In the genomic region with DNA sequence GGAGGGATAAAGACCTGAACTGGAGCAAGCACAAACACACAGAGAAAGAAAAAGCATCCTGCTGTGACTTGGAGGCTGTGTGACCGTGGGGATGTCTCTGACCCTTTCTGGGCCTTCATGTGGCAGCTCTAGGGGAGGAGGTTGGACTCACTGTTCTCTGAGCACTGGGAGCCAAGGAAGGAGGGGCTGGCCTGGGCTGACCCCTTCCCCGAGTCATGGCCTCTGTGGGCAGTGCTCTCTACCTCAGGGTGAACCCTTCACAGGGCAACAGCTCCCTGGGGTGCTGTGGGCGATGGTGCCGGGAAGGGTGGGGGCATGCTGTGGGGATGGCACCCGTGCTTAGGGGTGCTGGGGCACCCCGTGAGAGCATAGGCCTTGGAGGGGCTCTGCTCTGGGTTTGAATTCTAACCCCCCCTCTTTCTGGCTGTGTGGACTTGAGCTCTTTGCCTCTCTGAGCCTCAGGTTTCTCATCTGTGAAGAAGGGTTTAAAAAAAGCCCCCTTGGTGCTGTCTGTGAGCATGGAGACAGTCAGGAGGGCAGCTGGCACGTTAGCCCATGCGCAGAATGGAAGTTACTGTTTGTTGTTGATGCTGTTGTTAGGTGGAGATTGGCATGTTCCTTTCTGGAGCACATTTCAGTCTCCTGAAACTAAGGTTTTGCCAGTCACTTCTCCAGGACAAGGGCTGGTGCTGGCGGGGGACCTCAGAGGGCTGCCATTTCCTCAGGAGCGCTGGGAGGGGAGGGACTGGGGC, we compare ENCODE assay signal across 16 cellular contexts. TPM values are rescaled to one million over a fixed set of nuclear protein-coding genes. Genes with fewer than 3 reads are reported as not detected.
A peak's percentile ranks its signal among the peaks of the same experiment; 100 is the strongest.
DNase-seq lines count a peak whose midpoint lies in the region; ATAC-seq and TF ChIP-seq lines count a peak whose summit lies in the region.
"Had no signal": no experiment of that assay in that cellular context is flagged by ENCODE, and none has a peak within 500 bp of the region (broad histone marks: within the 10 kb centered on the region; RNA-seq: fewer than 3 reads in every experiment).

No MANE protein-coding gene starts in this region.

- H3K79me1 ChIP-seq in trophoblast cell (ENCODE audit: low read length), result no peaks in the 10 kb centered on the region

- H3K4me1 ChIP-seq in hepatocyte (ENCODE audit: insufficient read depth) (peaks cover 16% of the 10 kb centered on the region), trophoblast cell (ENCODE audit: control insufficient read depth in 1 of 2, insufficient read depth in 2 of 2, low read length in 2 of 2) (peaks cover 2 to 3% of the 10 kb centered on the region in 2 experiments)

- WGBS in hepatocyte (ENCODE audit: low lambda C conversion rate, missing lambda C conversion rate), result 87% methylated on average over 8 of the region's 10 CpGs
- no CpG with 5 or more reads among the region's 10 CpGs for whole genome bisulfite sequencing in trophoblast cell (ENCODE audit: extremely low coverage, insufficient coverage, insufficient read length)

- H2AK5ac ChIP-seq in trophoblast cell (ENCODE audit: low read length), result no peak overlapping the region

- no peak overlapping the region for H3K14ac ChIP-seq in trophoblast cell (ENCODE audit: low read length)

- H3K4me2 ChIP-seq in hepatocyte, result peak overlapping the region; percentile 64
- no peak overlapping the region for H3K4me2 ChIP-seq in trophoblast cell (ENCODE audit: low read length)

- no peak overlapping the region for H3K27ac Mint-ChIP-seq in T-cell
- H3K27ac Mint-ChIP-seq: activated naive CD4-positive, alpha-beta T cell treated with anti-CD3 and anti-CD28 coated beads, Interleukin-2, amount 50 U/mL, for 24 hours; stimulated activated naive CD8-positive, alpha-beta T cell treated with anti-CD3 and anti-CD28 coated beads, Interleukin-15, Interleukin-2, amounts not matched to agents 100 ng/mL and 50 ng/mL, for 24 hours had no signal

- no peak overlapping the region for H3K23ac ChIP-seq in trophoblast cell (ENCODE audit: low read length)

- H2AFZ ChIP-seq in hepatocyte, result no peak overlapping the region
- no peak overlapping the region for H2AFZ ChIP-seq in trophoblast cell (ENCODE audit: insufficient read depth, low read length, poor library complexity)

- H2BK5ac ChIP-seq in trophoblast cell (ENCODE audit: low read depth, low read length, poor library complexity), result no peak overlapping the region

- ATAC-seq in GM18502 (IDR thresholded peaks at IDR 0.05; ENCODE audit: poor library complexity, unreplicated experiment), result no peak
- ATAC-seq in T-cell (replicated peaks in 1 of 4), result no peak
- ATAC-seq: naive thymus-derived CD4-positive, alpha-beta T cell; PC-3 had no signal

- no peaks in the 10 kb centered on the region for H3K27me3 Mint-ChIP-seq in T-cell
- H3K27me3 Mint-ChIP-seq: activated naive CD4-positive, alpha-beta T cell treated with anti-CD3 and anti-CD28 coated beads, Interleukin-2, amount 50 U/mL, for 24 hours; naive thymus-derived CD4-positive, alpha-beta T cell; stimulated activated naive CD8-positive, alpha-beta T cell treated with anti-CD3 and anti-CD28 coated beads, Interleukin-15, Interleukin-2, amounts not matched to agents 100 ng/mL and 50 ng/mL, for 24 hours had no signal

- no peaks in the 10 kb centered on the region for H3K36me3 Mint-ChIP-seq in T-cell
- H3K36me3 Mint-ChIP-seq: activated naive CD4-positive, alpha-beta T cell treated with anti-CD3 and anti-CD28 coated beads, Interleukin-2, amount 50 U/mL, for 24 hours; naive thymus-derived CD4-positive, alpha-beta T cell had no signal

- H3K18ac ChIP-seq in trophoblast cell (ENCODE audit: low read length), result no peak overlapping the region

- no peak overlapping the region for H3K4me3 Mint-ChIP-seq in T-cell
- H3K4me3 Mint-ChIP-seq: activated naive CD4-positive, alpha-beta T cell treated with anti-CD3 and anti-CD28 coated beads, Interleukin-2, amount 50 U/mL, for 24 hours; naive thymus-derived CD4-positive, alpha-beta T cell; stimulated activated naive CD8-positive, alpha-beta T cell treated with anti-CD3 and anti-CD28 coated beads, Interleukin-15, Interleukin-2, amounts not matched to agents 100 ng/mL and 50 ng/mL, for 24 hours had no signal

- H3K4ac ChIP-seq in trophoblast cell (ENCODE audit: low read depth, low read length), result no peak overlapping the region

- CTCF ChIA-PET in T-cell (lab: Charles Lee), result no interaction called here

- H4K8ac ChIP-seq in trophoblast cell (ENCODE audit: low read depth, low read length), result no peak overlapping the region

- POLR2A ChIA-PET in T-cell (lab: Charles Lee), result no interaction called here

- H3K4me1 Mint-ChIP-seq in T-cell, result no peaks in the 10 kb centered on the region
- H3K4me1 Mint-ChIP-seq: activated naive CD4-positive, alpha-beta T cell treated with anti-CD3 and anti-CD28 coated beads, Interleukin-2, amount 50 U/mL, for 24 hours; naive thymus-derived CD4-positive, alpha-beta T cell had no signal

- no peaks in the 10 kb centered on the region for H4K20me1 ChIP-seq in hepatocyte (ENCODE audit: insufficient read depth, poor library complexity, severe bottlenecking)

- no peak overlapping the region for H4K91ac ChIP-seq in trophoblast cell (ENCODE audit: low read depth, low read length)

- H3K9me3 ChIP-seq in hepatocyte (ENCODE audit: low read depth) (no peaks in the 10 kb centered on the region), trophoblast cell (ENCODE audit: insufficient read depth, low read depth, low read length) (peaks cover 1% of the 10 kb centered on the region)

- TF ChIP-seq CTCF in hepatocyte (IDR thresholded peaks at IDR 0.05; ENCODE audit: poor library complexity), result no peak

- H3K9me2 ChIP-seq in hepatocyte (replicated peaks; ENCODE audit: insufficient read depth), result no peaks in the 10 kb centered on the region

- no peak overlapping the region for H2BK12ac ChIP-seq in trophoblast cell (ENCODE audit: low read length)

- no peak overlapping the region for H3K9ac ChIP-seq in trophoblast cell (ENCODE audit: low read length)

- no peaks in the 10 kb centered on the region for H3K9me3 Mint-ChIP-seq in T-cell
- H3K9me3 Mint-ChIP-seq: activated naive CD4-positive, alpha-beta T cell treated with anti-CD3 and anti-CD28 coated beads, Interleukin-2, amount 50 U/mL, for 24 hours; stimulated activated naive CD8-positive, alpha-beta T cell treated with anti-CD3 and anti-CD28 coated beads, Interleukin-15, Interleukin-2, amounts not matched to agents 100 ng/mL and 50 ng/mL, for 24 hours had no signal

- H3K27ac ChIP-seq in caudate nucleus (ENCODE audit: low read depth, low read length) (peak overlapping the region; percentile 80), hepatocyte (peak overlapping the region; percentile 51), trophoblast cell (ENCODE audit: low read depth, low read length) (no peak overlapping the region)

- H3K27me3 ChIP-seq in hepatocyte (no peaks in the 10 kb centered on the region), trophoblast cell (ENCODE audit: insufficient read depth, low read length) (no peaks in the 10 kb centered on the region)

- peak; percentile 27 for DNase-seq in Ammon's horn (ENCODE audit: low spot score)
- DNase-seq in caudate nucleus (lab: John Stamatoyannopoulos, UW), result no peak
- DNase-seq in hepatocyte (ENCODE audit: low spot score), result no peak
- DNase-seq in trophoblast cell, result peak; percentile 35 to 75
- no peak for DNase-seq in T-cell
- no peak for DNase-seq in ecto neural progenitor cell (ENCODE audit: low spot score)
- no peak for DNase-seq in stimulated activated CD4-positive, alpha-beta T cell treated with anti-CD3 and anti-CD28 coated beads, Interleukin-2, amount 100 ng/mL, for 24 hours
- DNase-seq: activated CD4-positive, CD25-positive, alpha-beta regulatory T cell; HCEC 1CT; Kasumi-1; naive thymus-derived CD4-positive, alpha-beta T cell; NCI-H1436 treated with DMSO at 0.1 percent for 48 hours; PC-3 had no signal

- H3K4me3 ChIP-seq in hepatocyte (no peak overlapping the region), trophoblast cell (ENCODE audit: low read depth, low read length) (no peak overlapping the region)

- H3K79me2 ChIP-seq in hepatocyte, result no peaks in the 10 kb centered on the region
- H3K79me2 ChIP-seq in trophoblast cell (ENCODE audit: control insufficient read depth, insufficient read depth, low read length, poor library complexity), result no peaks in the 10 kb centered on the region

- H2BK120ac ChIP-seq in trophoblast cell (ENCODE audit: insufficient read depth, low read length, poor library complexity), result no peak overlapping the region

- no peaks in the 10 kb centered on the region for H3K36me3 ChIP-seq in hepatocyte (replicated peaks; ENCODE audit: insufficient read depth, low read depth)
- no peaks in the 10 kb centered on the region for H3K36me3 ChIP-seq in trophoblast cell (ENCODE audit: control insufficient read depth in 1 of 2, insufficient read depth in 2 of 2, low read length in 2 of 2)

- no peak overlapping the region for H4K12ac ChIP-seq in trophoblast cell (ENCODE audit: low read depth, low read length)

RNA-seq across cellular contexts. Expression of a gene that starts 0.7 kb away (rescaled TPM):
- 0.47 and 0.92 TPM in 2 replicates for total RNA-seq in hepatocyte
- 1.3 and 2.1 TPM in 2 replicates for polyA plus RNA-seq in hepatocyte
- polyA plus RNA-seq in trophoblast cell (2013), result 0.07 and 0.14 TPM in 2 replicates
- total RNA-seq in T-cell, result 1 to 10 TPM; 1.7 to 5.2 (median 2.7) TPM
- total RNA-seq: PC-3 had no signal

Comparison
In these comparisons a context has a peak if more than half of its experiments do, and no peak if none do; other contexts are left out.
1. DNase-seq: peak in Ammon's horn (single experiment) and trophoblast cell (2 of 2); none in caudate nucleus (0 of 61), hepatocyte (single experiment), T-cell (0 of 34), ecto neural progenitor cell (single experiment) and stimulated activated CD4-positive, alpha-beta T cell treated with anti-CD3 and anti-CD28 coated beads, Interleukin-2, amount 100 ng/mL, for 24 hours (0 of 2).